In genomic region chr18:78073275-78073674, GRCh38 we compare ENCODE assay signal across 14 cellular contexts.
DNase-seq lines count a peak whose midpoint lies in the region; ATAC-seq and TF ChIP-seq lines count a peak whose summit lies in the region.
"Had no signal": no experiment of that assay in that cellular context is flagged by ENCODE, and none has a peak within 500 bp of the region (broad histone marks: within the 10 kb centered on the region; RNA-seq: fewer than 3 reads in every experiment).

No MANE protein-coding gene starts in this region.

- H3K79me2 ChIP-seq in DOHH2 (ENCODE audit: control insufficient read depth, low read length) = no peaks in the 10 kb centered on the region
- no peaks in the 10 kb centered on the region for H3K79me2 ChIP-seq in mesendoderm (ENCODE audit: control insufficient read depth, insufficient read depth, low read length)

- TF ChIP-seq CTCF in DOHH2 (IDR thresholded peaks at IDR 0.05; ENCODE audit: low read depth, low read length, poor library complexity, severe bottlenecking) (peak; percentile 24), VCaP (conservative IDR thresholded peaks at IDR 0.05) (peak; percentile 78)

- no peak overlapping the region for H3K23ac ChIP-seq in mesendoderm (ENCODE audit: low read length)

- no peaks in the 10 kb centered on the region for H4K20me1 ChIP-seq in DOHH2 (ENCODE audit: control insufficient read depth, insufficient read depth, low read depth, low read length)

- no peak overlapping the region for H2AK5ac ChIP-seq in mesendoderm (ENCODE audit: low read length)

- H3F3A ChIP-seq in DOHH2 (ENCODE audit: control insufficient read depth, insufficient read depth) = no peaks in the 10 kb centered on the region

- no CpG with 5 or more reads among the region's 5 CpGs for WGBS in mesendoderm (ENCODE audit: extremely low coverage, insufficient coverage, low lambda C conversion rate)

- H4K8ac ChIP-seq in mesendoderm (ENCODE audit: low read depth, low read length) = no peak overlapping the region

- no peaks in the 10 kb centered on the region for H3K79me1 ChIP-seq in mesendoderm (ENCODE audit: low read length)

- H3K27ac ChIP-seq in DOHH2 (ENCODE audit: low read depth, low read length) (no peak overlapping the region), VCaP (no peak overlapping the region), mesendoderm (ENCODE audit: low read depth, low read length) (no peak overlapping the region)

- no peak overlapping the region for H3K18ac ChIP-seq in mesendoderm (ENCODE audit: low read length)

- no peak overlapping the region for H2BK15ac ChIP-seq in mesendoderm (replicated peaks; ENCODE audit: low read depth)

- no peaks in the 10 kb centered on the region for H3K27me3 ChIP-seq in DOHH2 (ENCODE audit: control insufficient read depth, low read length)
- H3K27me3 ChIP-seq in mesendoderm (ENCODE audit: insufficient read depth, low read length, poor library complexity) = no peaks in the 10 kb centered on the region

- no peak overlapping the region for H3K56ac ChIP-seq in mesendoderm (ENCODE audit: low read length)

- H3K36me3 ChIP-seq in DOHH2 (ENCODE audit: control insufficient read depth, low read length) (no peaks in the 10 kb centered on the region), mesendoderm (ENCODE audit: control insufficient read depth, insufficient read depth, low read length) (no peaks in the 10 kb centered on the region)

- H3K4me1 ChIP-seq in DOHH2 (ENCODE audit: control insufficient read depth, low read length) = no peaks in the 10 kb centered on the region
- H3K4me1 ChIP-seq in mesendoderm (ENCODE audit: control insufficient read depth, low read depth, low read length) = no peaks in the 10 kb centered on the region

- H3K4me3 ChIP-seq in DOHH2 (ENCODE audit: low read length) (no peak overlapping the region), mesendoderm (ENCODE audit: low read length) (no peak overlapping the region)
- H3K4me3 ChIP-seq: GM12878 had no signal

- H3K9ac ChIP-seq in mesendoderm (ENCODE audit: low read length) = no peak overlapping the region

- H3K4me2 ChIP-seq in DOHH2 (ENCODE audit: low read length) = no peak overlapping the region
- no peak overlapping the region for H3K4me2 ChIP-seq in mesendoderm (ENCODE audit: low read length)

- H2BK5ac ChIP-seq in mesendoderm (ENCODE audit: low read length) = no peak overlapping the region

- H3K4ac ChIP-seq in mesendoderm (ENCODE audit: low read depth, low read length) = no peak overlapping the region

- no peak overlapping the region for H2BK120ac ChIP-seq in mesendoderm (ENCODE audit: low read depth, low read length)

- ATAC-seq in HG03520 (IDR thresholded peaks at IDR 0.05; ENCODE audit: unreplicated experiment) = no peak
- ATAC-seq: GM12878; HCT116; stimulated activated memory B cell treated with anti-CD40 and anti-IgM and Interleukin-4, amounts not matched to agents 10 μg/mL and 1 μg/mL and 100 μg/mL, for 72 hours had no signal

- H4K5ac ChIP-seq in mesendoderm (ENCODE audit: low read length) = no peak overlapping the region

- peak; percentile 5 for DNase-seq in NCI-H1048 (lab: John Stamatoyannopoulos, UW)
- peak; percentile 13 for DNase-seq in mesendoderm
- no peak for DNase-seq in cerebellar nuclear complex (lab: John Stamatoyannopoulos, UW)
- DNase-seq in cortex of kidney (lab: John Stamatoyannopoulos, UW) = no peak
- DNase-seq: activated CD4-positive, alpha-beta memory T cell treated with anti-CD3 and anti-CD28 coated beads, Interleukin-2, amount 10 ng/mL, durations not matched to agents 7 days and 5 days; activated naive CD4-positive, alpha-beta T cell treated with Interleukin-2 at 50 U/mL for 16 hours; IMR-90; kidney glomerular epithelial cell had no signal

- H3K9me2 ChIP-seq in DOHH2 (replicated peaks; ENCODE audit: control insufficient read depth, low read length) = no peaks in the 10 kb centered on the region

- H3K9me3 ChIP-seq in DOHH2 (ENCODE audit: control insufficient read depth, insufficient read depth, low read length) = no peaks in the 10 kb centered on the region

Comparison
In these comparisons a context has a peak if more than half of its experiments do, and no peak if none do; other contexts are left out.
1. DNase-seq: peak in NCI-H1048 (single experiment) and mesendoderm (single experiment); none in cerebellar nuclear complex (0 of 2) and cortex of kidney (single experiment).